Comparison of ENCODE assay signal across 10 cellular contexts in genomic region chr11:12846766-12847615, GRCh38.
A peak's percentile ranks its signal among the peaks of the same experiment; 100 is the strongest.
DNase-seq lines count a peak whose midpoint lies in the region; ATAC-seq and TF ChIP-seq lines count a peak whose summit lies in the region.
"Had no signal": no experiment of that assay in that cellular context is flagged by ENCODE, and none has a peak within 500 bp of the region (broad histone marks: within the 10 kb centered on the region; RNA-seq: fewer than 3 reads in every experiment).

No MANE protein-coding gene starts in this region.

- DNase-seq in NCI-H146 (lab: John Stamatoyannopoulos, UW) (peak; percentile 31), NCI-H146 treated with DMSO at 0.1 percent for 48 hours (lab: John Stamatoyannopoulos, UW; ENCODE audit: unreplicated experiment) (no peak), NCI-H2227 (lab: John Stamatoyannopoulos, UW; ENCODE audit: unreplicated experiment) (peak; percentile 45), esophagus muscularis mucosa (ENCODE audit: extremely low spot score) (no peak), prostate gland (ENCODE audit: low spot score) (no peak), coronary artery (ENCODE audit: low spot score) (no peak)
- DNase-seq: EL had no signal

- H3K4me1 ChIP-seq in esophagus muscularis mucosa, result peaks cover 30 to 60% (median 47%) of the 10 kb centered on the region in 4 donors
- H3K4me1 ChIP-seq in prostate gland (replicated peaks), result peaks cover 10% of the 10 kb centered on the region

- H3K27me3 ChIP-seq in esophagus muscularis mucosa, result no peaks in the 10 kb centered on the region
- H3K27me3 ChIP-seq in prostate gland (replicated peaks; ENCODE audit: insufficient read depth), result no peaks in the 10 kb centered on the region

- ATAC-seq in GM21786 (IDR thresholded peaks at IDR 0.05; ENCODE audit: unreplicated experiment) (no peak), GM19351 (IDR thresholded peaks at IDR 0.05; ENCODE audit: unreplicated experiment) (no peak)

- 85% methylated on average over 3 of the region's 3 CpGs for WGBS in esophagus muscularis mucosa
- 70% methylated on average over 3 of the region's 3 CpGs for WGBS in prostate gland

- peak overlapping the region in 3 of 4 donors; percentile 25 to 43 (median 39) for H3K27ac ChIP-seq in esophagus muscularis mucosa (replicated peaks in 1 of 4)
- peak overlapping the region; percentile 6 to 30 for H3K27ac ChIP-seq in prostate gland
- H3K27ac ChIP-seq in coronary artery, result no peak overlapping the region

- no peak for TF ChIP-seq EP300 in esophagus muscularis mucosa (IDR thresholded peaks at IDR 0.05)

- H3K4me3 ChIP-seq in esophagus muscularis mucosa (no peak overlapping the region), prostate gland (no peak overlapping the region), coronary artery (no peak overlapping the region)
- H3K4me3 ChIP-seq: A549 had no signal

- intact Hi-C loops in esophagus muscularis mucosa (cut with DNase I) (no loop called here), prostate gland (cut with DNase I) (no loop called here)

- TF ChIP-seq POLR2A in esophagus muscularis mucosa (IDR thresholded peaks at IDR 0.05; ENCODE audit: low read depth) (no peak), prostate gland (IDR thresholded peaks at IDR 0.05) (no peak)

- H3K9me3 ChIP-seq in esophagus muscularis mucosa, result no peaks in the 10 kb centered on the region
- no peaks in the 10 kb centered on the region for H3K9me3 ChIP-seq in prostate gland
- H3K9me3 ChIP-seq: A549 had no signal

- H3K36me3 ChIP-seq in esophagus muscularis mucosa, result no peaks in the 10 kb centered on the region
- no peaks in the 10 kb centered on the region for H3K36me3 ChIP-seq in prostate gland

- no peak for TF ChIP-seq CTCF in esophagus muscularis mucosa (IDR thresholded peaks at IDR 0.05)
- no peak for TF ChIP-seq CTCF in prostate gland (IDR thresholded peaks at IDR 0.05)
- no peak for TF ChIP-seq CTCF in coronary artery (IDR thresholded peaks at IDR 0.05)

Comparison
In these comparisons a context has a peak if more than half of its experiments do, and no peak if none do; other contexts are left out.
1. DNase-seq: peak in NCI-H146 (single experiment) and NCI-H2227 (single experiment); none in NCI-H146 treated with DMSO at 0.1 percent for 48 hours (single experiment), esophagus muscularis mucosa (single experiment), prostate gland (single experiment) and coronary artery (single experiment).
2. H3K27ac ChIP-seq: peak in esophagus muscularis mucosa (3 of 4) and prostate gland (2 of 2); none in coronary artery (0 of 2).